In the genomic region with DNA sequence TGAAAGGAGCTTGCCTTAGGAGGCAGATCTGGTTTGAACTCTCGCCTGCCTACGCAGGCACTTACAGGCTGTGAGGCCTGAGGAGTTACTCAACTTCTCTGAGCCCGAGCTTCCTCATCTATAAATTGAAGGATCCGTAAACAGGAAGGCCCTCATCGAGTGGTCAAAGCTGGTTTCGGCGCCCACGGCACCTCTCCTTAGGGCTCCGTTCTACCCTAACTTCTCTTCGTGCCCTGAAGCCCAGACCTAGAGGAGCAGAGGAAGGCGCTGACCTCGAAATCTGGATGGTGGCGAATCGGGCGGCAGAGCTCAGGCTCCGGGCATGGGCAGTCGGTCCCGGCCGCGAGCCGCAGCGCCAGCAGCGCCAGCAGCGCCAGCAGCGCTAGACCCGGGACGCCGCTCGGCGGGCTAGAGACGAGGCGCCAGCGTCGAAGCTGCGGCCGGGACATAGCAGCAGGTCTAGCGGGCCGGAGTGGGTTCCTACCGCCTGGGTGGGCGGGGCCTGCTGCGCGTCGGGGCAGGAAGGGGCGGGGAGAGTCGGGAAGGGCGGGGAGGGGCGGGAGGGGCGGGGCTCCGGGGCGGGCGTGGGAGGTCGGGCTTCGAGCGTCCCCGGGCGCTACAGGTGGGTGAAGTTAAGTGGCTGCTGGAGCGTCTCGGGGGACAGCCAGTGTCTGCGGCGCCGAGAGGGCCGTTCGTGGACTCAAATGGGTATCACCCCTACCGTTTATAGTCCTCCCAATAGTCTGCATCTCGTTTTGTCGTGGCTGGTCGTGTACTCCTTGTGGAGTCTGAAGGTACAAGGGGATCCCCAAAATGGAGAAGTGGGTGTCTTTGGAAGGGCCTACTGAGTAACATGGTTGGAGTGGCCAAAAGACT, we compare ENCODE assay signal across 8 cellular contexts. TPM values are rescaled to one million over a fixed set of nuclear protein-coding genes. Genes with fewer than 3 reads are reported as not detected.
DNase-seq lines count a peak whose midpoint lies in the region; ATAC-seq and TF ChIP-seq lines count a peak whose summit lies in the region.

A gene with protein sequence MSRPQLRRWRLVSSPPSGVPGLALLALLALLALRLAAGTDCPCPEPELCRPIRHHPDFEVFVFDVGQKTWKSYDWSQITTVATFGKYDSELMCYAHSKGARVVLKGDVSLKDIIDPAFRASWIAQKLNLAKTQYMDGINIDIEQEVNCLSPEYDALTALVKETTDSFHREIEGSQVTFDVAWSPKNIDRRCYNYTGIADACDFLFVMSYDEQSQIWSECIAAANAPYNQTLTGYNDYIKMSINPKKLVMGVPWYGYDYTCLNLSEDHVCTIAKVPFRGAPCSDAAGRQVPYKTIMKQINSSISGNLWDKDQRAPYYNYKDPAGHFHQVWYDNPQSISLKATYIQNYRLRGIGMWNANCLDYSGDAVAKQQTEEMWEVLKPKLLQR (minus strand): TSS at position 474 of the 876 bp plus-strand sequence. CDS start 25 bp downstream, at position 449.

- H3K27me3 ChIP-seq in GM23248 (replicated peaks; ENCODE audit: insufficient read depth) (no peaks in the 10 kb centered on the region), Karpas-422 (ENCODE audit: low read length) (no peaks in the 10 kb centered on the region)

- H4K20me1 ChIP-seq in GM23248 (ENCODE audit: insufficient read depth) = no peaks in the 10 kb centered on the region
- H4K20me1 ChIP-seq in Karpas-422 (ENCODE audit: insufficient read depth, low read depth, low read length) = no peaks in the 10 kb centered on the region

- ATAC-seq in natural killer cell = peak; percentile 95 to 99 (median 97)

- H3F3A ChIP-seq in GM23248 (ENCODE audit: insufficient read depth) = peaks cover 26% of the 10 kb centered on the region

- TF ChIP-seq CTCF in RWPE1 (conservative IDR thresholded peaks at IDR 0.05; ENCODE audit: low read depth) (no peak), natural killer cell (IDR thresholded peaks at IDR 0.05) (no peak)

- in situ Hi-C loops in GM23248 (cut with MboI) = no loop called here

- 2% methylated on average over 50 to 58 of the region's 67 CpGs for WGBS in GM23248 (ENCODE audit: low coverage in 1 of 2, low lambda C conversion rate in 2 of 2, missing lambda C conversion rate in 2 of 2), 2 experiments

- peaks cover 41 to 44% of the 10 kb centered on the region in 2 donors for H3K4me1 Mint-ChIP-seq in natural killer cell

- H3K36me3 Mint-ChIP-seq in natural killer cell = no peaks in the 10 kb centered on the region

- H3K4me2 ChIP-seq in GM23248 (ENCODE audit: unreplicated experiment) = peak within 1 kb of the TSS; percentile 96
- peak within 1 kb of the TSS; percentile 100 for H3K4me2 ChIP-seq in Karpas-422 (ENCODE audit: low read depth, low read length, poor library complexity, severe bottlenecking)

- peaks cover 45% of the 10 kb centered on the region for H3K79me2 ChIP-seq in GM23248 (ENCODE audit: insufficient read depth)
- peaks cover 30% of the 10 kb centered on the region for H3K79me2 ChIP-seq in Karpas-422 (ENCODE audit: low read length)

- H3K36me3 ChIP-seq in GM23248 (ENCODE audit: low read depth) (0 out of 2 replicates have a peak, but pooled peaks cover 8% of the 10 kb centered on the region), Karpas-422 (ENCODE audit: insufficient read depth, low read length) (no peaks in the 10 kb centered on the region)

- peaks cover 25% of the 10 kb centered on the region for H3K4me1 ChIP-seq in GM23248 (ENCODE audit: insufficient read depth)
- peaks cover 21% of the 10 kb centered on the region for H3K4me1 ChIP-seq in Karpas-422 (ENCODE audit: low read length)

- H3K9ac ChIP-seq in GM23248 (peak within 1 kb of the TSS; percentile 98), Karpas-422 (ENCODE audit: low read length) (peak within 1 kb of the TSS; percentile 92)

- no peaks in the 10 kb centered on the region for H3K9me3 ChIP-seq in GM23248 (ENCODE audit: low read depth)
- no peaks in the 10 kb centered on the region for H3K9me3 ChIP-seq in Karpas-422 (ENCODE audit: low read length)

- POLR2A ChIA-PET in RWPE1 (lab: Yijun Ruan, JAX; ENCODE audit: low non-redundant PET) = no interaction called here

- H2AFZ ChIP-seq in GM23248 (peak within 1 kb of the TSS; percentile 86), Karpas-422 (ENCODE audit: low read length) (peak within 1 kb of the TSS; percentile 90)

- intact Hi-C loops in natural killer cell (cut with micrococcal nuclease) = loop anchor here (1.0 to 5.0 kb wide), 5 partner anchors 68 to 432 kb away; a partner anchor contains a TSS

- DNase-seq in Daoy (ENCODE audit: low read depth) = peak; percentile 96
- peak; percentile 96 for DNase-seq in GM23248
- DNase-seq in Karpas-422 = peak; percentile 96
- DNase-seq in RWPE1 (ENCODE audit: low spot score) = peak; percentile 96
- peak; percentile 81 for DNase-seq in activated T-helper 9 cell treated with anti-CD3 and anti-CD28 coated beads, Interleukin-2, amount 50 U/mL, for 16 hours (ENCODE audit: low read depth)
- DNase-seq in fibroblast of peridontal ligament (ENCODE audit: extremely low read depth) = peak; percentile 80
- peak; percentile 80 for DNase-seq in natural killer cell
- peak; percentile 85 for DNase-seq in stimulated activated naive CD4-positive, alpha-beta T cell treated with Interleukin-2 at 50 U/mL for 16 hours (lab: John Stamatoyannopoulos, UW)

- CTCF ChIA-PET in RWPE1 (lab: Yijun Ruan, JAX) = interaction anchor here (0.6 to 3.2 kb wide), 4 partner anchors 9 to 46 kb away, joined by 3 to 9 read pairs (median 4); no protein-coding TSS in a partner anchor

- peak within 1 kb of the TSS; percentile 98 to 99 for H3K27ac Mint-ChIP-seq in natural killer cell

- H3K4me3 Mint-ChIP-seq in natural killer cell = peak within 1 kb of the TSS; percentile 93

- peak within 1 kb of the TSS; percentile 99 for H3K27ac ChIP-seq in GM23248
- H3K27ac ChIP-seq in Karpas-422 (ENCODE audit: low read length) = peak within 1 kb of the TSS; percentile 72
- H3K27ac ChIP-seq in RWPE1 = peak within 1 kb of the TSS; percentile 90

- no peaks in the 10 kb centered on the region for H3K9me3 Mint-ChIP-seq in natural killer cell

- H3K4me3 ChIP-seq in GM23248 = peak within 1 kb of the TSS; percentile 93
- H3K4me3 ChIP-seq in Karpas-422 (ENCODE audit: low read length) = peak within 1 kb of the TSS; percentile 83

- H3K27me3 Mint-ChIP-seq in natural killer cell (ENCODE audit: low read depth in 2 of 2) = no peaks in the 10 kb centered on the region

- no peaks in the 10 kb centered on the region for H3K9me2 ChIP-seq in GM23248 (ENCODE audit: insufficient read depth)
- no peaks in the 10 kb centered on the region for H3K9me2 ChIP-seq in Karpas-422 (replicated peaks; ENCODE audit: insufficient read depth, low read length)

RNA-seq across cellular contexts. Expression of the gene that starts here (rescaled TPM):
- 7.5 and 11.0 TPM in 2 replicates for total RNA-seq in Daoy (2014; rRNA removed; shearing (Covaris generic))
- total RNA-seq in GM23248 (2014; rRNA removed; shearing (Covaris generic)) = 13.5 and 22.9 TPM in 2 replicates
- 52.4 and 53.7 TPM in 2 replicates for polyA plus RNA-seq in GM23248 (2016; fragmentation: Nextera tagmentation; extraction: Ambion mirVana)
- 5.7 and 19.2 TPM in 2 replicates for total RNA-seq in Karpas-422 (2014; rRNA removed; shearing (Covaris generic); ENCODE audit: low replicate concordance)
- total RNA-seq in natural killer cell = 10 to 100 TPM; 14.4 to 19.9 (median 17.1) TPM

Comparison
In these comparisons a context has a peak if more than half of its experiments do, and no peak if none do; other contexts are left out.
1. Peak in every context shown above with its lines: DNase-seq, ATAC-seq, H3K4me3 ChIP-seq and H3K27ac ChIP-seq.